ENCODE assay signal across 1 cellular context in genomic region chr1:205124726-205125125, GRCh38.
TF ChIP-seq lines count a peak whose summit lies in the region.

No MANE protein-coding gene starts in this region.

TF ChIP-seq in GM12878, 131 proteins besides CTCF, POLR2A, EP300 and RAD21 (continued from another document):
- TF ChIP-seq E2F4 (IDR thresholded peaks at IDR 0.05; ENCODE audit: low read depth, low read length) (no peak), HCFC1 (IDR thresholded peaks at IDR 0.05; ENCODE audit: low read length) (no peak), CBX3 (IDR thresholded peaks at IDR 0.05; ENCODE audit: borderline replicate concordance, low read depth) (no peak), POLR2AphosphoS5 (IDR thresholded peaks at IDR 0.05; ENCODE audit: low read length) (no peak), SMAD5 (IDR thresholded peaks at IDR 0.05; ENCODE audit: low read depth) (no peak), ZNF217 (IDR thresholded peaks at IDR 0.05) (peak; percentile 29; the same call in 1 of the 2 replicates), HDAC6 (IDR thresholded peaks at IDR 0.05; ENCODE audit: unreplicated experiment) (no peak), IKZF1 (conservative IDR thresholded peaks at IDR 0.05) (no peak), JUND (IDR thresholded peaks at IDR 0.05; ENCODE audit: low read depth, low read length) (0 out of 2 replicates have a peak, but pooled peaks have one; percentile 54), YY1 (IDR thresholded peaks at IDR 0.05; ENCODE audit: low read depth, low read length) (peak; percentile 80), ATF7 (IDR thresholded peaks at IDR 0.05; ENCODE audit: low read depth) (peak; percentile 45; the same call in 1 of the 2 replicates), KDM1A (IDR thresholded peaks at IDR 0.05; ENCODE audit: borderline replicate concordance) (no peak), ZNF207 (IDR thresholded peaks at IDR 0.05; ENCODE audit: borderline replicate concordance) (no peak), HDAC2 (IDR thresholded peaks at IDR 0.05) (no peak), BCLAF1 (IDR thresholded peaks at IDR 0.05) (no peak), ZBTB33 (IDR thresholded peaks at IDR 0.05) (no peak), HDGF (IDR thresholded peaks at IDR 0.05) (no peak), POU2F2 (IDR thresholded peaks at IDR 0.05; ENCODE audit: borderline replicate concordance, low read depth, low read length) (0 out of 3 replicates have a peak, but pooled peaks have one; percentile 78), NBN (IDR thresholded peaks at IDR 0.05) (no peak; the same call in 1 of the 2 replicates), MLLT1 (IDR thresholded peaks at IDR 0.05) (no peak), SUZ12 (IDR thresholded peaks at IDR 0.05; ENCODE audit: unreplicated experiment) (no peak), ZNF384 (IDR thresholded peaks at IDR 0.05; ENCODE audit: borderline replicate concordance, low read depth, low read length) (peak; percentile 87), SP1 (IDR thresholded peaks at IDR 0.05; ENCODE audit: low read depth, low read length) (no peak), MTA2 (IDR thresholded peaks at IDR 0.05; ENCODE audit: low read depth) (peak; percentile 71; the same call in 1 of the 2 replicates), NFIC (IDR thresholded peaks at IDR 0.05; ENCODE audit: low read depth, low read length) (no peak)
